Comparison of ENCODE assay signal across 1 cellular context in the genomic region with DNA sequence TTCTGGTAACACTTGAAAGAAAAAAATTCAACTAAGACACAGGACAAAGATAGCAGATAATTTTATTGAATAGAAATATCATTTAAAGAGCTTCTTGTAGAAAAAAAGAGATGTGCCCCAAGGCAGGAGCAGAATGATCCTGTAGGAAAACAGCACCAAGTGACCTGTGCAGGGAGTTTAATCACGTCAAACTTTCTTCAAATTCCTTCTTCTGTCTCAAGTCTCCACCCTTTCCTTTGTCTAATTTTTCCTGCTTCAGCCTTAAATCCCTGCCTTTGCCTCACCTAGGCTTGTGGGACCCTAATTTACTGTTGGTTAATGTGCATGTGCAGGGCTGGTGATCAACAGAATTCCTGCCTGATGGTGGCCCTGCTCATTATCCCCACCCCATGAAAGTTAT.
TF ChIP-seq lines count a peak whose summit lies in the region.

No MANE protein-coding gene starts in this region.

TF ChIP-seq in H1, 55 proteins besides CTCF, POLR2A, EP300 and RAD21:
- TF ChIP-seq CHD7 (IDR thresholded peaks at IDR 0.05; ENCODE audit: insufficient replicate concordance, low read length) (no peak), TCF12 (IDR thresholded peaks at IDR 0.05; ENCODE audit: low read depth, low read length) (no peak), NANOG (IDR thresholded peaks at IDR 0.05; ENCODE audit: insufficient read depth, low read depth, low read length, poor library complexity, severe bottlenecking) (no peak), RBBP5 (IDR thresholded peaks at IDR 0.05; ENCODE audit: borderline replicate concordance, low read depth, low read length) (no peak), USF2 (IDR thresholded peaks at IDR 0.05; ENCODE audit: low read length) (no peak), CBX5 (IDR thresholded peaks at IDR 0.05; ENCODE audit: low read depth, low read length) (no peak), YY1 (IDR thresholded peaks at IDR 0.05; ENCODE audit: low read depth, low read length) (no peak), BACH1 (IDR thresholded peaks at IDR 0.05; ENCODE audit: low read length) (no peak), HDAC6 (IDR thresholded peaks at IDR 0.05; ENCODE audit: low read depth, low read length) (no peak), CTBP2 (IDR thresholded peaks at IDR 0.05; ENCODE audit: borderline replicate concordance, insufficient read depth, insufficient read length, low read length) (no peak), NRF1 (IDR thresholded peaks at IDR 0.05; ENCODE audit: low read depth, low read length) (no peak), POU5F1 (IDR thresholded peaks at IDR 0.05; ENCODE audit: low read depth, low read length) (no peak)
- TF ChIP-seq, protein P1, sequence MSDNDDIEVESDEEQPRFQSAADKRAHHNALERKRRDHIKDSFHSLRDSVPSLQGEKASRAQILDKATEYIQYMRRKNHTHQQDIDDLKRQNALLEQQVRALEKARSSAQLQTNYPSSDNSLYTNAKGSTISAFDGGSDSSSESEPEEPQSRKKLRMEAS (IDR thresholded peaks at IDR 0.05) = no peak
